ENCODE assay signal across 26 cellular contexts in the genomic region with DNA sequence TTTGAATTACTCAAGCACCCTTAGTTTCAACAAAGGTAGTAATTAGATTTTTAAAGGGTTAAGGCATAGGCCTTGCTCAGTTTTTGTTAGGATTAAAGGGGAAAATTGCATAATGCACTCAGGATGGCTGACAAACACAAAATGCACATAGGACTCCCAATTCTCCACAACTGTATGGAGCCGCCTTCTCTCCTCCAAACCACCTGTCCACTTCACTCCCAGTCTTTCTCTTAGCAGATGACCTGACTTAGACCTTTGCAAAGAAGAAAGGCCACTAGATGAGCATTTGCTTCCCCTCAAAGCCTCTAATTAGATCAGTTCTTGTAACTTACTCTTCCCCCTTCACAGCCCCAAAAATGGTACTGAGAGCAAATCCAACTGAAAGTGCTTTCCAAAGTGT. TPM values are rescaled to one million over a fixed set of nuclear protein-coding genes. Genes with fewer than 3 reads are reported as not detected.
"Had no signal": no experiment of that assay in that cellular context is flagged by ENCODE, and none has a peak within 500 bp of the region (broad histone marks: within the 10 kb centered on the region; RNA-seq: fewer than 3 reads in every experiment).

No MANE protein-coding gene starts in this region.

- H2AFZ ChIP-seq: PC-9 had no signal

- H3K27me3 Mint-ChIP-seq: IgD-negative memory B cell had no signal

- H3K9me3 ChIP-seq: Peyer's patch, SJSA1 had no signal

- DNase-seq: Kasumi-1; MM.1S; NCI-H1092 treated with DMSO at 0.1 percent for 48 hours; NCI-H1436; NCI-H187; NCI-H2029; NCI-H2081 treated with DMSO at 0.1 percent for 48 hours; NCI-H2171 treated with DMSO at 0.1 percent for 48 hours; NCI-H2227 treated with DMSO at 0.1 percent for 48 hours; NCI-H524; NCI-H526 treated with DMSO at 0.1 percent for 48 hours; NCI-H748 treated with DMSO at 0.1 percent for 48 hours; NK-92 treated with Interleukin-12 subunit alpha and Interleukin-12 subunit beta, amount 100 ng/mL, for 24 hours; PC-9; Peyer's patch; SHP77 treated with DMSO at 0.1 percent for 48 hours had no signal

- H3K4me1 ChIP-seq: Peyer's patch, SJSA1 had no signal

- H3K27ac ChIP-seq: HL-60, KMS-11, PC-9, Peyer's patch, SJSA1, SK-N-MC had no signal

- H3K4me3 Mint-ChIP-seq: IgD-negative memory B cell had no signal

- H3K4me3 ChIP-seq: K562, PC-9, Peyer's patch, SJSA1, SK-N-MC had no signal

- H3K27me3 ChIP-seq: Peyer's patch, SJSA1 had no signal

- H3K4me1 Mint-ChIP-seq: IgD-negative memory B cell had no signal

- ATAC-seq: K562, Right ventricle myocardium inferior had no signal

- H3K27ac Mint-ChIP-seq: IgD-negative memory B cell had no signal

- H3K9me3 Mint-ChIP-seq: IgD-negative memory B cell had no signal

- H3K9ac ChIP-seq: KMS-11 had no signal

- H3K4me2 ChIP-seq: KMS-11, PC-9 had no signal

RNA-seq across cellular contexts. Expression of gene SIRPB2, which starts 44.7 kb away (rescaled TPM):
- total RNA-seq: NCI-H460, OCI-LY7, RPMI7951, SJSA1 had no signal
